ENCODE assay signal across 35 cellular contexts in the genomic region with DNA sequence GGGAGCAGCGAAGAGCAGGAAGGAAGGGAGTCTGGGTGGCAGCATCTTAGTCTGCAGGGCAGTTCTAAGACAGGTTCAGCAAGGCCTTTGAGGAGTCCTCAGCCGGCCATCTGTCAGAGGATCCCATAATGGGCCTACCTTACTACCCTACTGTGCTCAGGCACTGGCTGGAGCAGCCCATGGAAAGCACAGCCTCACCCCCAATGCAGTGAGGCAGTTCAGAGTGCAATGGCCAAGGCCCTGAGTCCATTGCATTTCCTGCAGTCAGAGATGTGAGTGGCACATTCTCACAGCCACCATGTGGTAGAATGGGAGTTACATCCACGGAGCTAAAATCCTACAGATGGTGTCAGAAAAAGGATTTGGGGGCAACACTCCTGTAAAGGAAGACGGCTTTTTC. TPM values are rescaled to one million over a fixed set of nuclear protein-coding genes. Genes with fewer than 3 reads are reported as not detected.
"Had no signal": no experiment of that assay in that cellular context is flagged by ENCODE, and none has a peak within 500 bp of the region (broad histone marks: within the 10 kb centered on the region; RNA-seq: fewer than 3 reads in every experiment).

No MANE protein-coding gene starts in this region.

- H3K27me3 ChIP-seq: foreskin keratinocyte, pancreas, upper lobe of left lung, vagina had no signal

- H3K4me1 ChIP-seq: esophagus muscularis mucosa, foreskin keratinocyte, heart left ventricle, left ventricle myocardium inferior, pancreas, prostate gland, sigmoid colon, upper lobe of left lung, vagina had no signal

- H3K4me2 ChIP-seq: smooth muscle cell had no signal

- H3K9me3 Mint-ChIP-seq: activated CD4-positive, alpha-beta memory T cell treated with anti-CD3 and anti-CD28 coated beads, Interleukin-2, amount 10 ng/mL, durations not matched to agents 7 days and 5 days; activated CD4-positive, alpha-beta T cell treated with anti-CD3 and anti-CD28 coated beads, Interleukin-2, amount 10 ng/mL, durations not matched to agents 7 days and 5 days; activated naive CD4-positive, alpha-beta T cell treated with anti-CD3 and anti-CD28 coated beads, Interleukin-2, amount 50 U/mL, for 24 hours; activated naive CD8-positive, alpha-beta T cell treated with anti-CD3 and anti-CD28 coated beads, Interleukin-2, amount 50 U/mL, for 24 hours; activated T-helper 2 cell treated with anti-CD3 and anti-CD28 coated beads, Interferon-gamma antibody, Interleukin-2, Interleukin-4, amounts not matched to agents 10 μg/mL and 5 μg/mL and 100 μg/mL, durations not matched to agents 14 hours and 24 hours and 36 hours; dendritic cell treated with granulocyte-macrophage colony-stimulating factor and Interleukin-4, amounts not matched to agents 40 ng/mL and 50 ng/mL, for 4 days; nephron progenitor cell; stimulated activated memory B cell treated with anti-CD40 and anti-IgM and Interleukin-4, amounts not matched to agents 10 μg/mL and 1 μg/mL and 100 μg/mL, for 72 hours; stimulated activated naive CD8-positive, alpha-beta T cell treated with anti-CD3 and anti-CD28 coated beads, Interleukin-15, amount 100 ng/mL, for 72 hours; T-helper 1 cell treated with Interleukin-12 subunit alpha and Interleukin-12 subunit beta and Interleukin-4 antibody, amounts not matched to agents 30 μg/mL and 1 μg/mL, for 36 hours had no signal

- H3K4me3 ChIP-seq: esophagus muscularis mucosa, heart left ventricle, left ventricle myocardium inferior, lung, pancreas, prostate gland, sigmoid colon, smooth muscle cell, upper lobe of left lung, vagina had no signal

- H3K27ac ChIP-seq: esophagus muscularis mucosa, foreskin keratinocyte, heart left ventricle, left ventricle myocardium inferior, pancreas, prostate gland, sigmoid colon, upper lobe of left lung, vagina had no signal

- DNase-seq: activated CD4-positive, alpha-beta memory T cell treated with anti-CD3 and anti-CD28 coated beads, Interleukin-2, amount 10 ng/mL, durations not matched to agents 7 days and 5 days; activated CD4-positive, alpha-beta T cell treated with anti-CD3 and anti-CD28 coated beads for 1 hour; activated CD4-positive, alpha-beta T cell treated with anti-CD3 and anti-CD28 coated beads, Interleukin-2, amount 10 ng/mL, durations not matched to agents 7 days and 5 days; activated naive CD8-positive, alpha-beta T cell treated with anti-CD3 and anti-CD28 coated beads, Interleukin-2, amount 50 U/mL, for 24 hours; activated T-cell treated with anti-CD3 and anti-CD28 coated beads, Interleukin-2, amount 50 U/mL, for 48 hours; amygdala; caudate nucleus; foreskin keratinocyte; heart left ventricle; kidney glomerular epithelial cell; left ventricle myocardium inferior; nephron progenitor cell; nucleus accumbens; pancreas; retina; sigmoid colon; stimulated activated CD4-positive, alpha-beta T cell treated with anti-CD3 and anti-CD28 coated beads, Interleukin-1b, Interleukin-23, amount 100 ng/mL, for 48 hours; stimulated activated CD4-positive, alpha-beta T cell treated with anti-CD3 and anti-CD28 coated beads, Interleukin-4, amount 100 ng/mL, for 4 hours; stimulated activated CD8-positive, alpha-beta memory T cell treated with anti-CD3 and anti-CD28 coated beads, Interleukin-4, amount 100 ng/mL, for 48 hours; stimulated activated naive CD8-positive, alpha-beta T cell treated with anti-CD3 and anti-CD28 coated beads, Interleukin-15, amount 100 ng/mL, for 72 hours; substantia nigra; T-helper 9 cell; upper lobe of left lung had no signal

- H3K36me3 Mint-ChIP-seq: activated naive CD4-positive, alpha-beta T cell treated with anti-CD3 and anti-CD28 coated beads, Interleukin-2, amount 50 U/mL, for 24 hours; stimulated activated memory B cell treated with anti-CD40 and anti-IgM and Interleukin-4, amounts not matched to agents 10 μg/mL and 1 μg/mL and 100 μg/mL, for 72 hours had no signal

- H3K9me3 ChIP-seq: esophagus muscularis mucosa, heart left ventricle, left ventricle myocardium inferior, pancreas, prostate gland, sigmoid colon, upper lobe of left lung, vagina had no signal

- H3K4me1 Mint-ChIP-seq: activated CD4-positive, alpha-beta memory T cell treated with anti-CD3 and anti-CD28 coated beads, Interleukin-2, amount 10 ng/mL, durations not matched to agents 7 days and 5 days; activated CD4-positive, alpha-beta T cell treated with anti-CD3 and anti-CD28 coated beads, Interleukin-2, amount 10 ng/mL, durations not matched to agents 7 days and 5 days; activated naive CD4-positive, alpha-beta T cell treated with anti-CD3 and anti-CD28 coated beads, Interleukin-2, amount 50 U/mL, for 24 hours; activated naive CD8-positive, alpha-beta T cell treated with anti-CD3 and anti-CD28 coated beads, Interleukin-2, amount 50 U/mL, for 24 hours; nephron progenitor cell; stimulated activated memory B cell treated with anti-CD40 and anti-IgM and Interleukin-4, amounts not matched to agents 10 μg/mL and 1 μg/mL and 100 μg/mL, for 72 hours; stimulated activated naive CD8-positive, alpha-beta T cell treated with anti-CD3 and anti-CD28 coated beads, Interleukin-15, amount 100 ng/mL, for 72 hours had no signal

- H3K36me3 ChIP-seq: esophagus muscularis mucosa, heart left ventricle, left ventricle myocardium inferior, pancreas, prostate gland, sigmoid colon, upper lobe of left lung, vagina had no signal

- H3K4me3 Mint-ChIP-seq: activated CD4-positive, alpha-beta memory T cell treated with anti-CD3 and anti-CD28 coated beads, Interleukin-2, amount 10 ng/mL, durations not matched to agents 7 days and 5 days; activated CD4-positive, alpha-beta T cell treated with anti-CD3 and anti-CD28 coated beads, Interleukin-2, amount 10 ng/mL, durations not matched to agents 7 days and 5 days; activated naive CD4-positive, alpha-beta T cell treated with anti-CD3 and anti-CD28 coated beads, Interleukin-2, amount 50 U/mL, for 24 hours; activated naive CD8-positive, alpha-beta T cell treated with anti-CD3 and anti-CD28 coated beads, Interleukin-2, amount 50 U/mL, for 24 hours; dendritic cell treated with granulocyte-macrophage colony-stimulating factor and Interleukin-4, amounts not matched to agents 40 ng/mL and 50 ng/mL, for 4 days; nephron progenitor cell; stimulated activated memory B cell treated with anti-CD40 and anti-IgM and Interleukin-4, amounts not matched to agents 10 μg/mL and 1 μg/mL and 100 μg/mL, for 72 hours; stimulated activated naive CD8-positive, alpha-beta T cell treated with anti-CD3 and anti-CD28 coated beads, Interleukin-15, amount 100 ng/mL, for 72 hours; T-helper 1 cell treated with Interleukin-12 subunit alpha and Interleukin-12 subunit beta and Interleukin-4 antibody, amounts not matched to agents 30 μg/mL and 1 μg/mL, for 36 hours had no signal

- H3K27ac Mint-ChIP-seq: activated CD4-positive, alpha-beta memory T cell treated with anti-CD3 and anti-CD28 coated beads, Interleukin-2, amount 10 ng/mL, durations not matched to agents 7 days and 5 days; activated CD4-positive, alpha-beta T cell treated with anti-CD3 and anti-CD28 coated beads, Interleukin-2, amount 10 ng/mL, durations not matched to agents 7 days and 5 days; activated naive CD4-positive, alpha-beta T cell treated with anti-CD3 and anti-CD28 coated beads, Interleukin-2, amount 50 U/mL, for 24 hours; activated naive CD8-positive, alpha-beta T cell treated with anti-CD3 and anti-CD28 coated beads, Interleukin-2, amount 50 U/mL, for 24 hours; activated T-helper 2 cell treated with anti-CD3 and anti-CD28 coated beads, Interferon-gamma antibody, Interleukin-2, Interleukin-4, amounts not matched to agents 10 μg/mL and 5 μg/mL and 100 μg/mL, durations not matched to agents 14 hours and 24 hours and 36 hours; dendritic cell treated with granulocyte-macrophage colony-stimulating factor and Interleukin-4, amounts not matched to agents 40 ng/mL and 50 ng/mL, for 4 days; nephron progenitor cell; stimulated activated memory B cell treated with anti-CD40 and anti-IgM and Interleukin-4, amounts not matched to agents 10 μg/mL and 1 μg/mL and 100 μg/mL, for 72 hours; T-helper 1 cell treated with Interleukin-12 subunit alpha and Interleukin-12 subunit beta and Interleukin-4 antibody, amounts not matched to agents 30 μg/mL and 1 μg/mL, for 36 hours had no signal

RNA-seq across cellular contexts. Expression of a gene that starts 19.4 kb away (rescaled TPM):
- total RNA-seq: activated CD4-positive, alpha-beta T cell treated with anti-CD3 and anti-CD28 coated beads, Interleukin-2, amount 10 ng/mL, durations not matched to agents 7 days and 5 days; activated T-helper 2 cell treated with anti-CD3 and anti-CD28 coated beads, Interferon-gamma antibody, Interleukin-2, Interleukin-4, amounts not matched to agents 10 μg/mL and 5 μg/mL and 100 μg/mL, durations not matched to agents 14 hours and 24 hours and 36 hours; chondrocyte; esophagus muscularis mucosa; heart left ventricle; left ventricle myocardium inferior; mesenteric fat pad; sigmoid colon had no signal
- polyA plus RNA-seq: heart left ventricle, smooth muscle cell had no signal
